ENCODE assay signal across 17 cellular contexts in the genomic region with DNA sequence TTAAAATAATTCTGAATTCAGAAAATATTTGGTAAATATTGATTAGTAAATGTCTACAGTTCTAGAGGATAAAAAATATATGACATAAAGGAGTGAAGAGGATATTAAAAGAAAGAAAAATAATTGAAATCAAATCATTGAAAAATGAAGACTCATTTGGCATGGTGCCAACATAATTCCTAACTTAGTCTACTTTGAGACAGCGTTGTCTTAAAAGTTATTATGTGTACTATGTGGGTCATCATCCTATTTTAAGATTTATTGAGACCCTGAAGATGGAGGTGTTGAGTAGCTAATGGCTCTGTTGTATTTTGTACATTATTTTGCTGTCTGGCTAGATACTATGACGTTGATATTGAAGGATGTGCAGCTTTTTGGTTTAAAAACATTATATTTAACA.
"Had no signal": no experiment of that assay in that cellular context is flagged by ENCODE, and none has a peak within 500 bp of the region (broad histone marks: within the 10 kb centered on the region; RNA-seq: fewer than 3 reads in every experiment).

No MANE protein-coding gene starts in this region.

- H3K36me3 Mint-ChIP-seq: naive thymus-derived CD4-positive, alpha-beta T cell; stimulated activated effector memory CD8-positive, alpha-beta T cell treated with anti-CD3 and anti-CD28 coated beads, Interleukin-12 subunit alpha, Interleukin-12 subunit beta, amount 100 ng/mL, for 72 hours; type B pancreatic cell had no signal

- H3K4me3 ChIP-seq: coronary artery, right atrium auricular region, smooth muscle cell, suprapubic skin, thyroid gland had no signal

- H3K9me3 ChIP-seq: neutrophil, right atrium auricular region, suprapubic skin, thyroid gland had no signal

- DNase-seq: effector CD4-positive, alpha-beta T cell; endodermal cell; stimulated activated CD4-positive, alpha-beta T cell treated with anti-CD3 and anti-CD28 coated beads, Interleukin-2, amount 100 ng/mL, for 48 hours; stimulated activated CD8-positive, alpha-beta memory T cell treated with anti-CD3 and anti-CD28 coated beads, Interleukin-4, amount 100 ng/mL, for 48 hours; stimulated activated naive CD8-positive, alpha-beta T cell treated with anti-CD3 and anti-CD28 coated beads, Interleukin-15, Interleukin-2, amounts not matched to agents 100 U/mL and 50 U/mL, for 24 hours had no signal

- H3K27me3 ChIP-seq: foreskin keratinocyte, neutrophil, right atrium auricular region, suprapubic skin, thyroid gland had no signal

- H3K4me3 Mint-ChIP-seq: endodermal cell; naive thymus-derived CD4-positive, alpha-beta T cell; nephron progenitor cell; stimulated activated effector memory CD8-positive, alpha-beta T cell treated with anti-CD3 and anti-CD28 coated beads, Interleukin-12 subunit alpha, Interleukin-12 subunit beta, amount 100 ng/mL, for 72 hours; type B pancreatic cell had no signal

- H3K27ac Mint-ChIP-seq: endodermal cell; naive thymus-derived CD4-positive, alpha-beta T cell; nephron progenitor cell; stimulated activated effector memory CD8-positive, alpha-beta T cell treated with anti-CD3 and anti-CD28 coated beads, Interleukin-12 subunit alpha, Interleukin-12 subunit beta, amount 100 ng/mL, for 72 hours; type B pancreatic cell had no signal

- H3K4me1 Mint-ChIP-seq: endodermal cell; naive thymus-derived CD4-positive, alpha-beta T cell; nephron progenitor cell; stimulated activated effector memory CD8-positive, alpha-beta T cell treated with anti-CD3 and anti-CD28 coated beads, Interleukin-12 subunit alpha, Interleukin-12 subunit beta, amount 100 ng/mL, for 72 hours had no signal

- FAIRE-seq: urothelium cell line had no signal

- H3K9me3 Mint-ChIP-seq: nephron progenitor cell had no signal

- H3K27ac ChIP-seq: foreskin keratinocyte, neutrophil, suprapubic skin, thyroid gland had no signal

- H3K4me1 ChIP-seq: foreskin keratinocyte, right atrium auricular region, suprapubic skin had no signal

- ATAC-seq: naive thymus-derived CD4-positive, alpha-beta T cell; stimulated activated effector memory CD8-positive, alpha-beta T cell treated with anti-CD3 and anti-CD28 coated beads, Interleukin-12 subunit alpha, Interleukin-12 subunit beta, amount 100 ng/mL, for 72 hours; stimulated activated naive CD8-positive, alpha-beta T cell treated with anti-CD3 and anti-CD28 coated beads, Interleukin-15, Interleukin-2, amounts not matched to agents 100 U/mL and 50 U/mL, for 24 hours had no signal

- H3K36me3 ChIP-seq: neutrophil, right atrium auricular region, suprapubic skin, thyroid gland had no signal
